ENCODE assay signal across 11 cellular contexts in the genomic region with DNA sequence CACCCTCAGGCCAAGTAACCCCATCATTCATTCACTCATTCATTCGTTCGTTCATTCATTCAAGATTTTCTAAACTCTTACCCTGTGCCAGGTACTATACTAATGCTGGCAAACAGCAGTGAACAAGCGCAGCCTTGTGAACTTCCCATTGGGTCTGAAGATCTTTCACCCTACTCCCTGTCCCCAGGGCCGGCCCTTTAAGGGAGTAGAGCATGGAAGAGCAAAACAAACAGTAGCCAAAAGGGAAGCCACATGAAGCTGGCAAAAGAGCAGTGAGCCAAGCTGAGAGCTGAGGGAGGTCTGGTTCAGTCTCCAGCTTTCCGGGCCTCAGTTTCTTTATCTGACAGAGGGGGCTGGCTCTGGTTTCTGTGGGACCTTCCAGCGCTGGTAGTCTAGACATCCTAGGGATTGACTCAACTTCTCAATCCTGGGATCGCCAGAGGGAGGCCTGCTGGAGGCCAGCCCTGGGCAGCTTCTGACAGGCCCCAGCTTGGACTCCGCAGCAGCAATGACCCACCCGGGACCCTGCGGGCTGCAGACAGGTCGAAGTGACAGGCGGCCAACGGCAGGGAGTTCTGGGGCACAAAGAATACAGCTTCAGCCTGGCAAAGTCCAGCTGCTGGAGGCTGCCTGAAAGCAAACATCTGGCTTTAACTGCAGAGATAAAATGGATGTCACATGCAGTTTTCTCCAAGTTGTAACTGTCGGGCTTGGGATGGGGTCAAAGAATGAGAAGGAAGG. TPM values are rescaled to one million over a fixed set of nuclear protein-coding genes. Genes with fewer than 3 reads are reported as not detected.
A peak's percentile ranks its signal among the peaks of the same experiment; 100 is the strongest.
DNase-seq lines count a peak whose midpoint lies in the region; TF ChIP-seq lines count a peak whose summit lies in the region.
"Had no signal": no experiment of that assay in that cellular context is flagged by ENCODE, and none has a peak within 500 bp of the region (broad histone marks: within the 10 kb centered on the region; RNA-seq: fewer than 3 reads in every experiment).

No MANE protein-coding gene starts in this region.

- DNase-seq in PC-9 (no peak), coronary artery (ENCODE audit: low spot score) (no peak), mesothelial cell of epicardium (ENCODE audit: low spot score in 2 of 2, unreplicated experiment in 2 of 2) (no peak), type B pancreatic cell (ENCODE audit: extremely low spot score, unreplicated experiment) (no peak), endothelial cell (ENCODE audit: low spot score) (no peak), mucosa of gallbladder (ENCODE audit: low spot score) (no peak), NCI-H2081 (lab: John Stamatoyannopoulos, UW) (no peak)
- DNase-seq: activated CD8-positive, alpha-beta memory T cell treated with anti-CD3 and anti-CD28 coated beads, Interleukin-2, amount 10 ng/mL, durations not matched to agents 7 days and 5 days; NCI-H1048; RPMI8226; stimulated activated CD4-positive, alpha-beta T cell treated with anti-CD3 and anti-CD28 coated beads, Interleukin-2, amount 100 ng/mL, for 48 hours had no signal

- H3K27me3 Mint-ChIP-seq in mesothelial cell of epicardium (ENCODE audit: low read depth) (no peaks in the 10 kb centered on the region), type B pancreatic cell (no peaks in the 10 kb centered on the region), endothelial cell (ENCODE audit: unreplicated experiment) (peaks cover 4% of the 10 kb centered on the region)
- H3K27me3 Mint-ChIP-seq: activated CD8-positive, alpha-beta memory T cell treated with anti-CD3 and anti-CD28 coated beads, Interleukin-2, amount 10 ng/mL, durations not matched to agents 7 days and 5 days had no signal

- TF ChIP-seq CTCF in PC-9 (conservative IDR thresholded peaks at IDR 0.05), result no peak
- no peak for TF ChIP-seq CTCF in coronary artery (IDR thresholded peaks at IDR 0.05)
- TF ChIP-seq CTCF in mesothelial cell of epicardium (IDR thresholded peaks at IDR 0.05; ENCODE audit: unreplicated experiment), result no peak
- TF ChIP-seq CTCF in type B pancreatic cell (conservative IDR thresholded peaks at IDR 0.05), result no peak
- no peak for TF ChIP-seq CTCF in endothelial cell (IDR thresholded peaks at IDR 0.05; ENCODE audit: unreplicated experiment)

- H3K27ac Mint-ChIP-seq in mesothelial cell of epicardium (peak overlapping the region; percentile 93), type B pancreatic cell (peak overlapping the region; percentile 45), endothelial cell (ENCODE audit: unreplicated experiment) (no peak overlapping the region)
- H3K27ac Mint-ChIP-seq: activated CD8-positive, alpha-beta memory T cell treated with anti-CD3 and anti-CD28 coated beads, Interleukin-2, amount 10 ng/mL, durations not matched to agents 7 days and 5 days had no signal

- no peaks in the 10 kb centered on the region for H3K9me3 Mint-ChIP-seq in mesothelial cell of epicardium
- no peaks in the 10 kb centered on the region for H3K9me3 Mint-ChIP-seq in type B pancreatic cell
- H3K9me3 Mint-ChIP-seq in endothelial cell (ENCODE audit: unreplicated experiment), result no peaks in the 10 kb centered on the region

- BruUV-seq in PC-9 (replicated peaks; lab: Mats Ljungman, UMichigan), result no TSS peak

- H4K20me1 ChIP-seq in PC-9 (ENCODE audit: insufficient read depth), result peaks cover 66% of the 10 kb centered on the region

- CTCF ChIA-PET in PC-9 (lab: Charles Lee), result interaction anchor here (1.4 kb wide), 1 partner anchor 41 kb away, joined by 9 read pairs; no protein-coding TSS in a partner anchor

- intact Hi-C loops in PC-9 (cut with micrococcal nuclease; ENCODE audit: unreplicated experiment), result loop anchor here (1.0 kb wide), 3 partner anchors 10 to 27 kb away; a partner anchor contains a TSS

- peaks cover 70% of the 10 kb centered on the region for H3K4me1 Mint-ChIP-seq in mesothelial cell of epicardium
- H3K4me1 Mint-ChIP-seq in type B pancreatic cell (ENCODE audit: unreplicated experiment), result peaks cover 75% of the 10 kb centered on the region
- H3K4me1 Mint-ChIP-seq in endothelial cell (ENCODE audit: unreplicated experiment), result peaks cover 47% of the 10 kb centered on the region

- peak overlapping the region; percentile 77 for H3K27ac ChIP-seq in PC-9
- peak overlapping the region; percentile 92 to 95 for H3K27ac ChIP-seq in coronary artery

- peaks cover 53% of the 10 kb centered on the region for H3K4me1 ChIP-seq in PC-9 (replicated peaks; ENCODE audit: insufficient read depth)

- peak overlapping the region; percentile 34 for H3K4me2 ChIP-seq in PC-9

- H3K9me2 ChIP-seq in PC-9 (ENCODE audit: insufficient read depth), result no peaks in the 10 kb centered on the region

- H3K4me3 Mint-ChIP-seq in mesothelial cell of epicardium (no peak overlapping the region), type B pancreatic cell (peak overlapping the region; percentile 68), endothelial cell (ENCODE audit: unreplicated experiment) (no peak overlapping the region)
- H3K4me3 Mint-ChIP-seq: activated CD8-positive, alpha-beta memory T cell treated with anti-CD3 and anti-CD28 coated beads, Interleukin-2, amount 10 ng/mL, durations not matched to agents 7 days and 5 days had no signal

- H3F3A ChIP-seq in PC-9 (ENCODE audit: insufficient read depth, low read depth), result peaks cover 45% of the 10 kb centered on the region

- no peak overlapping the region for H2AFZ ChIP-seq in PC-9

- POLR2A ChIA-PET in PC-9 (lab: Charles Lee; ENCODE audit: unreplicated experiment), result interaction anchor here (0.5 to 1.0 kb wide), 5 partner anchors 10 to 170 kb away, joined by 3 to 6 read pairs (median 5); no protein-coding TSS in a partner anchor

- H3K79me2 ChIP-seq in PC-9 (ENCODE audit: low read depth), result peaks cover 96% of the 10 kb centered on the region

- H3K4me3 ChIP-seq in PC-9 (no peak overlapping the region), coronary artery (peak overlapping the region; percentile 62)

- H3K27me3 ChIP-seq in PC-9 (ENCODE audit: insufficient read depth, low read depth), result no peaks in the 10 kb centered on the region

- no peaks in the 10 kb centered on the region for H3K9me3 ChIP-seq in PC-9 (ENCODE audit: insufficient read depth, low read depth)

- 0 out of 2 replicates have a peak, but pooled peaks cover 12% of the 10 kb centered on the region for H3K36me3 ChIP-seq in PC-9 (ENCODE audit: low read depth)

- H3K36me3 Mint-ChIP-seq in mesothelial cell of epicardium (no peaks in the 10 kb centered on the region), type B pancreatic cell (peaks cover 12% of the 10 kb centered on the region), endothelial cell (ENCODE audit: low read depth, unreplicated experiment) (peaks cover 10% of the 10 kb centered on the region)
- H3K36me3 Mint-ChIP-seq: activated CD8-positive, alpha-beta memory T cell treated with anti-CD3 and anti-CD28 coated beads, Interleukin-2, amount 10 ng/mL, durations not matched to agents 7 days and 5 days had no signal

RNA-seq across cellular contexts. Expression of a gene that starts 27.1 kb away (rescaled TPM):
- total RNA-seq in PC-9 (2021), result 314 and 323 TPM in 2 replicates
- total RNA-seq in mesothelial cell of epicardium, result 155 to 166 TPM (median 163 TPM) in 3 replicates
- total RNA-seq in type B pancreatic cell (ENCODE audit: low replicate concordance), result 128 and 176 TPM in 2 replicates
- 130 TPM for total RNA-seq in endothelial cell (ENCODE audit: unreplicated experiment)
- 460 TPM for total RNA-seq in mucosa of gallbladder
